Comparison of ENCODE assay signal across 8 cellular contexts in the genomic region with DNA sequence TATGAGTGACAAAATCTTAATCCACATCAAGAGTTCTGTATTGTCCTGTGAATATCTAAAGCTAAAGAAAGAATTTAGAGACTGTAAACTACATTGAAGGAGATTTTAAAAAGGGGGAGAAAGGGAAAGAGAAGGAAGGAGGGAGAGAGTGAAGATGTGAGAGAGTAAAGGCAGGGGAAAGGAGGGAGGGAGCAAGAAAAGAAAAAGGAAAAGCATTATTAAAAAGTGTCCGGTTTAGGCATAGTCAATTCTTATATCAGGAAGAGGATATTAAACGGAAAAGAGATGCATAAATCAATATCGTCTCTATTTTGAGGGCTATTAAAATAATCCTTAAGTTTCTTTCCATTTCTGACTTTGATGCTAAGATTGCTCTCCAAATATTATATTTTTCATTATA.
"Had no signal": no experiment of that assay in that cellular context is flagged by ENCODE, and none has a peak within 500 bp of the region (broad histone marks: within the 10 kb centered on the region; RNA-seq: fewer than 3 reads in every experiment).

No MANE protein-coding gene starts in this region.

- H3K36me3 ChIP-seq: HAP-1 had no signal

- H3K27ac ChIP-seq: GM23248, KMS-11 had no signal

- ATAC-seq: HCT116 had no signal

- H3K9me3 ChIP-seq: HAP-1 had no signal

- H2AFZ ChIP-seq: GM23248 had no signal

- H3K4me2 ChIP-seq: KMS-11 had no signal

- DNase-seq: GM23248, GOT3, H7, KBM-7 had no signal

- H3K9ac ChIP-seq: GM23248, KMS-11 had no signal

- H3K4me3 ChIP-seq: GM23248, HAP-1 had no signal

- FAIRE-seq: HTR-8/SVneo had no signal
